In genomic region chrX:155086202-155086840, GRCh38 we compare ENCODE assay signal across 8 cellular contexts. TPM values are rescaled to one million over a fixed set of nuclear protein-coding genes. Genes with fewer than 3 reads are reported as not detected.
DNase-seq lines count a peak whose midpoint lies in the region; ATAC-seq and TF ChIP-seq lines count a peak whose summit lies in the region.

No MANE protein-coding gene starts in this region.

- H2AK5ac ChIP-seq in IMR-90 (ENCODE audit: low read depth, low read length) = no peak overlapping the region

- H2AK9ac ChIP-seq in IMR-90 (replicated peaks; ENCODE audit: low read depth, low read length, poor library complexity) = no peak overlapping the region

- no peak overlapping the region for H3K4me3 ChIP-seq in CD8-positive, alpha-beta T cell (ENCODE audit: low read depth, low read length)
- H3K4me3 ChIP-seq in IMR-90 (ENCODE audit: insufficient read depth, low read depth, low read length) = no peak overlapping the region
- no peak overlapping the region for H3K4me3 ChIP-seq in fibroblast of villous mesenchyme (ENCODE audit: low read depth, low read length)
- no peak overlapping the region for H3K4me3 ChIP-seq in smooth muscle cell

- H4K8ac ChIP-seq in IMR-90 (ENCODE audit: low read depth in 2 of 2, low read length in 2 of 2) = no peak overlapping the region

- in situ Hi-C loops in IMR-90 (cut with MboI; ENCODE audit: low sequenced_read_pairs) = no loop called here

- peak; percentile 31 for TF ChIP-seq CTCF in CD8-positive, alpha-beta T cell (IDR thresholded peaks at IDR 0.05)
- TF ChIP-seq CTCF in IMR-90 (conservative IDR thresholded peaks at IDR 0.05; ENCODE audit: low read depth, low read length) (peak; percentile 43), fibroblast of villous mesenchyme (IDR thresholded peaks at IDR 0.05; ENCODE audit: insufficient read depth, low read depth, low read length) (peak; percentile 47), smooth muscle cell (IDR thresholded peaks at IDR 0.05; ENCODE audit: borderline replicate concordance, insufficient read depth, poor library complexity, severe bottlenecking) (peak; percentile 37)

- no peak overlapping the region for H2BK20ac ChIP-seq in IMR-90 (ENCODE audit: low read depth, low read length)

- H4K5ac ChIP-seq in IMR-90 (ENCODE audit: low read depth, low read length) = no peak overlapping the region

- H2AFZ ChIP-seq in IMR-90 (replicated peaks; ENCODE audit: low read length, poor library complexity) = no peak overlapping the region
- H2AFZ ChIP-seq in smooth muscle cell (ENCODE audit: low read depth) = no peak overlapping the region

- no peaks in the 10 kb centered on the region for H3K27me3 ChIP-seq in CD8-positive, alpha-beta T cell (ENCODE audit: insufficient read depth, low read length)
- H3K27me3 ChIP-seq in IMR-90 (ENCODE audit: control insufficient read depth, insufficient read depth, low read length) (no peaks in the 10 kb centered on the region), smooth muscle cell (ENCODE audit: low read depth) (no peaks in the 10 kb centered on the region)

- no peaks in the 10 kb centered on the region for H3K36me3 ChIP-seq in CD8-positive, alpha-beta T cell (ENCODE audit: insufficient read depth, low read length)
- H3K36me3 ChIP-seq in IMR-90 (ENCODE audit: control insufficient read depth, insufficient read depth, low read length) = peaks cover 9% of the 10 kb centered on the region
- H3K36me3 ChIP-seq in smooth muscle cell (ENCODE audit: low read depth) = no peaks in the 10 kb centered on the region

- H3K27ac ChIP-seq in CD8-positive, alpha-beta T cell (ENCODE audit: low read depth, low read length) = no peak overlapping the region
- no peak overlapping the region for H3K27ac ChIP-seq in IMR-90 (ENCODE audit: insufficient read depth, low read length)
- H3K27ac ChIP-seq in smooth muscle cell (ENCODE audit: low read depth) = no peak overlapping the region

- H3K79me2 ChIP-seq in smooth muscle cell (ENCODE audit: low read depth) = no peaks in the 10 kb centered on the region

- dilution Hi-C loops in IMR-90 (cut with HindIII; ENCODE audit: low sequenced_read_pairs, unreplicated experiment) = no loop called here

- H3K9me1 ChIP-seq in IMR-90 (ENCODE audit: insufficient read depth, low read length) = no peaks in the 10 kb centered on the region

- no peak overlapping the region for H4K91ac ChIP-seq in IMR-90 (ENCODE audit: insufficient read depth, low read depth, low read length)

- DNase-seq in CD8-positive, alpha-beta T cell = peak in 5 of 7 experiments; percentile 20 to 50 (median 28)
- DNase-seq in IMR-90 (peak; percentile 12), fibroblast of villous mesenchyme (ENCODE audit: low read depth) (peak; percentile 25), smooth muscle cell (lab: John Stamatoyannopoulos, UW; ENCODE audit: unreplicated experiment) (no peak), foreskin melanocyte (no peak), ureter (ENCODE audit: low spot score) (no peak), SIG-M5 (lab: John Stamatoyannopoulos, UW) (no peak)
- DNase-seq in activated CD4-positive, alpha-beta T cell treated with anti-CD3 and anti-CD28 coated beads, Interleukin-2, amount 50 U/mL, for 48 hours = peak; percentile 29 to 50

- no peaks in the 10 kb centered on the region for H3K9me3 ChIP-seq in CD8-positive, alpha-beta T cell (ENCODE audit: low read length)
- H3K9me3 ChIP-seq in IMR-90 (ENCODE audit: control insufficient read depth, insufficient read depth, low read length) (peaks cover 2% of the 10 kb centered on the region; the same call in 1 of the 2 replicates), smooth muscle cell (replicated peaks; ENCODE audit: low read depth) (no peaks in the 10 kb centered on the region)

- intact Hi-C loops in CD8-positive, alpha-beta T cell (cut with DNase I, micrococcal nuclease) = loop anchor here (1.0 to 10.0 kb wide), 2 partner anchors 105 to 172 kb away; no protein-coding TSS in a partner anchor
- intact Hi-C loops in IMR-90 (cut with micrococcal nuclease) = loop anchor here (1.0 kb wide), 1 partner anchor 105 kb away; no protein-coding TSS in a partner anchor

- no peak overlapping the region for H3K4me3 Mint-ChIP-seq in CD8-positive, alpha-beta T cell

- peak; percentile 36 for ATAC-seq in CD8-positive, alpha-beta T cell
- ATAC-seq in IMR-90 (ENCODE audit: low read depth) = peak; percentile 32

- no peaks in the 10 kb centered on the region for H3K79me1 ChIP-seq in IMR-90 (ENCODE audit: low read depth in 1 of 2, low read length in 2 of 2)

- H2BK5ac ChIP-seq in IMR-90 (ENCODE audit: low read depth, low read length, poor library complexity, severe bottlenecking) = no peak overlapping the region

- H3K9me3 Mint-ChIP-seq in CD8-positive, alpha-beta T cell = no peaks in the 10 kb centered on the region

- H3F3A ChIP-seq in smooth muscle cell (ENCODE audit: low read depth) = no peaks in the 10 kb centered on the region

- H3K9ac ChIP-seq in IMR-90 (ENCODE audit: low read depth, low read length) (no peak overlapping the region), smooth muscle cell (ENCODE audit: low read depth) (no peak overlapping the region)

- H3K4me1 Mint-ChIP-seq in CD8-positive, alpha-beta T cell (ENCODE audit: low read depth) = peaks cover 2% of the 10 kb centered on the region

- no peak overlapping the region for H2BK120ac ChIP-seq in IMR-90 (ENCODE audit: low read depth, low read length)

- no peak overlapping the region for H3K4me2 ChIP-seq in IMR-90 (ENCODE audit: low read depth, low read length)
- H3K4me2 ChIP-seq in smooth muscle cell = no peak overlapping the region

- POLR2A ChIA-PET in CD8-positive, alpha-beta T cell (lab: Charles Lee) = no interaction called here
- POLR2A ChIA-PET in IMR-90 (lab: Charles Lee; ENCODE audit: unreplicated experiment) = no interaction called here

- CTCF ChIA-PET in CD8-positive, alpha-beta T cell (lab: Charles Lee) = interaction anchor here (0.6 to 1.7 kb wide), 7 partner anchors 11 to 237 kb away, joined by 3 to 6 read pairs (median 3); no protein-coding TSS in a partner anchor
- CTCF ChIA-PET in IMR-90 (lab: Yijun Ruan, JAX) = interaction anchor here (0.6 to 0.8 kb wide), 3 partner anchors 11 to 359 kb away, joined by 3 to 4 read pairs (median 4); no protein-coding TSS in a partner anchor

- H3K27ac Mint-ChIP-seq in CD8-positive, alpha-beta T cell = no peak overlapping the region

- H3K14ac ChIP-seq in IMR-90 (replicated peaks; ENCODE audit: low read depth, low read length) = no peak overlapping the region

- peaks cover 37% of the 10 kb centered on the region for H3K36me3 Mint-ChIP-seq in CD8-positive, alpha-beta T cell

- peak; percentile 46 for TF ChIP-seq RAD21 in IMR-90 (IDR thresholded peaks at IDR 0.05; ENCODE audit: low read length)

- no peak overlapping the region for H3K4ac ChIP-seq in IMR-90 (ENCODE audit: low read depth, low read length)

- H3K18ac ChIP-seq in IMR-90 (ENCODE audit: low read depth, low read length) = no peak overlapping the region

- no peaks in the 10 kb centered on the region for H3K27me3 Mint-ChIP-seq in CD8-positive, alpha-beta T cell (ENCODE audit: low read depth)

- no peaks in the 10 kb centered on the region for H4K20me1 ChIP-seq in IMR-90 (ENCODE audit: insufficient read depth, low read length)
- H4K20me1 ChIP-seq in smooth muscle cell (ENCODE audit: low read depth) = no peaks in the 10 kb centered on the region

- TF ChIP-seq POLR2A in IMR-90 (IDR thresholded peaks at IDR 0.05; ENCODE audit: low read depth, low read length) = no peak

- no peak overlapping the region for H3K56ac ChIP-seq in IMR-90 (ENCODE audit: extremely low read depth, insufficient read depth, low read length)

- 84% methylated on average over 6 of the region's 24 CpGs; no CpG with 5 or more reads in 1 of the 2 experiments for WGBS in IMR-90 (ENCODE audit: extremely low coverage in 2 of 2, insufficient read length in 1 of 2), 2 experiments
- 77% methylated on average over 18 of the region's 24 CpGs for WGBS in smooth muscle cell (ENCODE audit: low lambda C conversion rate)

- H3K4me1 ChIP-seq in CD8-positive, alpha-beta T cell (ENCODE audit: insufficient read depth, low read length) = no peaks in the 10 kb centered on the region
- H3K4me1 ChIP-seq in IMR-90 (ENCODE audit: control insufficient read depth, insufficient read depth, low read length) = no peaks in the 10 kb centered on the region
- H3K4me1 ChIP-seq in smooth muscle cell (ENCODE audit: low read depth) = no peaks in the 10 kb centered on the region

- no peak overlapping the region for H3K23ac ChIP-seq in IMR-90 (ENCODE audit: low read depth, low read length)

- no peak overlapping the region for H2BK15ac ChIP-seq in IMR-90 (ENCODE audit: low read depth, low read length)

- BruUV-seq in IMR-90 (replicated peaks; lab: Mats Ljungman, UMichigan) = no TSS peak

RNA-seq across cellular contexts. Expression of gene BRCC3, which starts 15.0 kb away (rescaled TPM):
- 1 to 10 TPM; 8.9 to 9.6 TPM for total RNA-seq in CD8-positive, alpha-beta T cell
- total RNA-seq in IMR-90 (2012; rRNA removed) = 20.8 and 24.7 TPM in 2 replicates
- 13.5 and 14.4 TPM in 2 replicates for polyA plus RNA-seq in IMR-90 (2012; rRNA removed)
- polyA plus RNA-seq in IMR-90 (2012; cell fraction: cytosol; rRNA removed) = 5.0 and 7.3 TPM in 2 replicates
- polyA plus RNA-seq in IMR-90 (2012; cell fraction: nucleus; rRNA removed; ENCODE audit: low replicate concordance) = 1.0 and 7.4 TPM in 2 replicates
- 8.4 and 11.2 TPM in 2 replicates for total RNA-seq in fibroblast of villous mesenchyme
- total RNA-seq in smooth muscle cell = 9.6 and 10.6 TPM in 2 replicates
- polyA plus RNA-seq in smooth muscle cell = 13.4 and 14.4 TPM in 2 replicates
- total RNA-seq in ureter = 23.3 TPM

RNA-seq across cellular contexts. Expression of gene CMC4, which starts 15.4 kb away (rescaled TPM):
- total RNA-seq in CD8-positive, alpha-beta T cell = 1 to 10 TPM; 5.0 to 5.2 TPM
- total RNA-seq in IMR-90 (2012; rRNA removed) = 8.4 and 11.4 TPM in 2 replicates
- 6.4 and 7.0 TPM in 2 replicates for polyA plus RNA-seq in IMR-90 (2012; rRNA removed)
- polyA plus RNA-seq in IMR-90 (2012; cell fraction: cytosol; rRNA removed) = 6.0 and 7.3 TPM in 2 replicates
- polyA plus RNA-seq in IMR-90 (2012; cell fraction: nucleus; rRNA removed; ENCODE audit: low replicate concordance) = 2.8 and 6.8 TPM in 2 replicates
- total RNA-seq in fibroblast of villous mesenchyme = 11.0 and 13.8 TPM in 2 replicates
- total RNA-seq in smooth muscle cell = 14.4 and 24.5 TPM in 2 replicates
- polyA plus RNA-seq in smooth muscle cell = 14.3 and 21.2 TPM in 2 replicates
- 9.1 TPM for total RNA-seq in ureter

RNA-seq across cellular contexts. Expression of gene MTCP1, which starts 15.4 kb away (rescaled TPM):
- total RNA-seq in CD8-positive, alpha-beta T cell = 10 to 100 TPM; 16.9 to 19.0 TPM
- total RNA-seq in IMR-90 (2012; rRNA removed) (0.54 and 0.56 TPM in 2 replicates), fibroblast of villous mesenchyme (2.2 and 13.5 TPM in 2 replicates), smooth muscle cell (0.40 and 12.2 TPM in 2 replicates), ureter (17.7 TPM)
- polyA plus RNA-seq in IMR-90 (2012; rRNA removed) (4.2 and 4.9 TPM in 2 replicates), smooth muscle cell (18.6 and 20.2 TPM in 2 replicates)
- 0.52 and 0.55 TPM in 2 replicates for polyA plus RNA-seq in IMR-90 (2012; cell fraction: cytosol; rRNA removed)
- polyA plus RNA-seq in IMR-90 (2012; cell fraction: nucleus; rRNA removed; ENCODE audit: low replicate concordance) = 2.4 and 5.8 TPM in 2 replicates

RNA-seq across cellular contexts. Expression of gene FUNDC2, which starts 59.7 kb away (rescaled TPM):
- total RNA-seq in CD8-positive, alpha-beta T cell = 10 to 100 TPM; 46.5 to 50.8 TPM
- total RNA-seq in IMR-90 (2012; rRNA removed) (35.0 and 42.5 TPM in 2 replicates), fibroblast of villous mesenchyme (27.7 and 31.5 TPM in 2 replicates), smooth muscle cell (38.3 and 52.3 TPM in 2 replicates), ureter (78.4 TPM)
- polyA plus RNA-seq in IMR-90 (2012; rRNA removed) (51.7 and 52.3 TPM in 2 replicates), smooth muscle cell (98.2 and 103 TPM in 2 replicates)
- polyA plus RNA-seq in IMR-90 (2012; cell fraction: cytosol; rRNA removed) = 18.3 and 82.9 TPM in 2 replicates
- polyA plus RNA-seq in IMR-90 (2012; cell fraction: nucleus; rRNA removed; ENCODE audit: low replicate concordance) = 3.3 and 20.8 TPM in 2 replicates

Comparison
In these comparisons a context has a peak if more than half of its experiments do, and no peak if none do; other contexts are left out.
1. DNase-seq: peak in CD8-positive, alpha-beta T cell (5 of 7), IMR-90 (single experiment), activated CD4-positive, alpha-beta T cell treated with anti-CD3 and anti-CD28 coated beads, Interleukin-2, amount 50 U/mL, for 48 hours (2 of 2) and fibroblast of villous mesenchyme (single experiment); none in smooth muscle cell (single experiment), foreskin melanocyte (single experiment), ureter (single experiment) and SIG-M5 (single experiment).
2. Peak in every context shown above with its lines, with median percentiles within 50 percentile points of each other: CTCF ChIP-seq.